Comparison of ENCODE assay signal across 6 cellular contexts in genomic region chr17:75876190-75876937, GRCh38. TPM values are rescaled to one million over a fixed set of nuclear protein-coding genes. Genes with fewer than 3 reads are reported as not detected.
DNase-seq lines count a peak whose midpoint lies in the region; ATAC-seq and TF ChIP-seq lines count a peak whose summit lies in the region.

No MANE protein-coding gene starts in this region.

- 55% methylated on average over 26 of the region's 26 CpGs for WGBS in hepatocyte (ENCODE audit: low lambda C conversion rate, missing lambda C conversion rate)

- no peaks in the 10 kb centered on the region for H4K20me1 ChIP-seq in hepatocyte (ENCODE audit: insufficient read depth, poor library complexity, severe bottlenecking)

- H3K4me2 ChIP-seq in hepatocyte, result peak overlapping the region; percentile 80

- peak overlapping the region; percentile 75 for H3K27ac Mint-ChIP-seq in stimulated activated naive B cell treated with anti-CD40 and anti-IgM and Interleukin-4, amounts not matched to agents 10 μg/mL and 1 μg/mL and 100 μg/mL, for 72 hours

- peak; percentile 64 to 66 for ATAC-seq in stimulated activated naive B cell treated with anti-CD40 and anti-IgM and Interleukin-4, amounts not matched to agents 10 μg/mL and 1 μg/mL and 100 μg/mL, for 72 hours (replicated peaks)
- ATAC-seq in HG03039 (IDR thresholded peaks at IDR 0.05; ENCODE audit: unreplicated experiment), result no peak

- no peaks in the 10 kb centered on the region for H3K79me2 ChIP-seq in hepatocyte

- no peaks in the 10 kb centered on the region for H3K9me3 Mint-ChIP-seq in stimulated activated naive B cell treated with anti-CD40 and anti-IgM and Interleukin-4, amounts not matched to agents 10 μg/mL and 1 μg/mL and 100 μg/mL, for 72 hours

- H3K27me3 ChIP-seq in hepatocyte, result peaks cover 9% of the 10 kb centered on the region

- H3K36me3 ChIP-seq in hepatocyte (replicated peaks; ENCODE audit: insufficient read depth, low read depth), result no peaks in the 10 kb centered on the region

- H3K27ac ChIP-seq in hepatocyte, result peak overlapping the region; percentile 85

- peak overlapping the region; percentile 46 for H3K4me3 ChIP-seq in Jurkat, Clone E6-1 (ENCODE audit: low read length)
- H3K4me3 ChIP-seq in hepatocyte, result no peak overlapping the region

- no peaks in the 10 kb centered on the region for H3K9me2 ChIP-seq in hepatocyte (replicated peaks; ENCODE audit: insufficient read depth)

- H3K4me3 Mint-ChIP-seq in stimulated activated naive B cell treated with anti-CD40 and anti-IgM and Interleukin-4, amounts not matched to agents 10 μg/mL and 1 μg/mL and 100 μg/mL, for 72 hours, result peak overlapping the region; percentile 75 to 85

- H3K36me3 Mint-ChIP-seq in stimulated activated naive B cell treated with anti-CD40 and anti-IgM and Interleukin-4, amounts not matched to agents 10 μg/mL and 1 μg/mL and 100 μg/mL, for 72 hours, result no peaks in the 10 kb centered on the region

- H3K9me3 ChIP-seq in hepatocyte (ENCODE audit: low read depth), result no peaks in the 10 kb centered on the region

- peaks cover 21 to 31% of the 10 kb centered on the region in 2 donors for H3K4me1 Mint-ChIP-seq in stimulated activated naive B cell treated with anti-CD40 and anti-IgM and Interleukin-4, amounts not matched to agents 10 μg/mL and 1 μg/mL and 100 μg/mL, for 72 hours

- H3K4me1 ChIP-seq in hepatocyte (ENCODE audit: insufficient read depth), result peaks cover 22% of the 10 kb centered on the region

- H3K27me3 Mint-ChIP-seq in stimulated activated naive B cell treated with anti-CD40 and anti-IgM and Interleukin-4, amounts not matched to agents 10 μg/mL and 1 μg/mL and 100 μg/mL, for 72 hours, result peaks cover 6 to 26% of the 10 kb centered on the region in 2 donors

- H2AFZ ChIP-seq in hepatocyte, result no peak overlapping the region

- peak; percentile 12 for TF ChIP-seq CTCF in hepatocyte (IDR thresholded peaks at IDR 0.05; ENCODE audit: poor library complexity)

- DNase-seq in Jurkat, Clone E6-1 (ENCODE audit: low read depth, low spot score), result peak; percentile 80
- DNase-seq in activated CD8-positive, alpha-beta memory T cell treated with anti-CD3 and anti-CD28 coated beads, Interleukin-2, amount 50 U/mL, for 48 hours, result peak; percentile 85
- DNase-seq in hepatocyte (ENCODE audit: low spot score), result peak; percentile 58
- peak; percentile 51 for DNase-seq in stimulated activated naive B cell treated with anti-CD40 and anti-IgM and Interleukin-4, amounts not matched to agents 10 μg/mL and 1 μg/mL and 100 μg/mL, for 72 hours
- no peak for DNase-seq in NCI-H1694 (lab: John Stamatoyannopoulos, UW)

RNA-seq across cellular contexts. Expression of gene TRIM47, which starts 2.0 kb away (rescaled TPM):
- polyA plus RNA-seq in Jurkat, Clone E6-1 (2012; ENCODE audit: insufficient read depth, insufficient read length), result 20.4 TPM
- 13.0 and 15.5 TPM in 2 replicates for total RNA-seq in hepatocyte
- polyA plus RNA-seq in hepatocyte, result 36.9 and 42.9 TPM in 2 replicates

RNA-seq across cellular contexts. Expression of gene TRIM65, which starts 20.4 kb away (rescaled TPM):
- 30.7 TPM for polyA plus RNA-seq in Jurkat, Clone E6-1 (2012; ENCODE audit: insufficient read depth, insufficient read length)
- 10.9 and 12.5 TPM in 2 replicates for total RNA-seq in hepatocyte
- 10.7 and 16.8 TPM in 2 replicates for polyA plus RNA-seq in hepatocyte

RNA-seq across cellular contexts. Expression of gene WBP2, which starts 21.2 kb away (rescaled TPM):
- polyA plus RNA-seq in Jurkat, Clone E6-1 (2012; ENCODE audit: insufficient read depth, insufficient read length), result 120 TPM
- 22.8 and 29.0 TPM in 2 replicates for total RNA-seq in hepatocyte
- polyA plus RNA-seq in hepatocyte, result 129 and 143 TPM in 2 replicates

RNA-seq across cellular contexts. Expression of gene MRPL38, which starts 28.3 kb away (rescaled TPM):
- polyA plus RNA-seq in Jurkat, Clone E6-1 (2012; ENCODE audit: insufficient read depth, insufficient read length), result 129 TPM
- total RNA-seq in hepatocyte, result 40.4 and 50.2 TPM in 2 replicates
- polyA plus RNA-seq in hepatocyte, result 124 and 134 TPM in 2 replicates

RNA-seq across cellular contexts. Expression of gene UNC13D, which starts 32.2 kb away (rescaled TPM):
- 87.6 TPM for polyA plus RNA-seq in Jurkat, Clone E6-1 (2012; ENCODE audit: insufficient read depth, insufficient read length)
- total RNA-seq in hepatocyte, result 2.2 and 4.3 TPM in 2 replicates
- 8.8 and 10.1 TPM in 2 replicates for polyA plus RNA-seq in hepatocyte
